Comparison of ENCODE assay signal across 11 cellular contexts in genomic region chr1:109806733-109807397, GRCh38. TPM values are rescaled to one million over a fixed set of nuclear protein-coding genes. Genes with fewer than 3 reads are reported as not detected.
DNase-seq lines count a peak whose midpoint lies in the region; ATAC-seq and TF ChIP-seq lines count a peak whose summit lies in the region.
"Had no signal": no experiment of that assay in that cellular context is flagged by ENCODE, and none has a peak within 500 bp of the region (broad histone marks: within the 10 kb centered on the region; RNA-seq: fewer than 3 reads in every experiment).

No MANE protein-coding gene starts in this region.

- no peak overlapping the region for H4K91ac ChIP-seq in trophoblast cell (ENCODE audit: low read depth, low read length)

- H3K4me1 Mint-ChIP-seq in T-helper 1 cell treated with Interleukin-12 subunit alpha and Interleukin-12 subunit beta and Interleukin-4 antibody, amounts not matched to agents 30 μg/mL and 1 μg/mL, for 36 hours (ENCODE audit: low read depth): peaks cover 49% of the 10 kb centered on the region
- peaks cover 43% of the 10 kb centered on the region for H3K4me1 Mint-ChIP-seq in HFFc6 (ENCODE audit: low read depth)

- no peak overlapping the region for H3K18ac ChIP-seq in trophoblast cell (ENCODE audit: low read length)

- no peak overlapping the region for H3K23ac ChIP-seq in trophoblast cell (ENCODE audit: low read length)

- H3K27ac ChIP-seq in coronary artery: no peak overlapping the region
- no peak overlapping the region for H3K27ac ChIP-seq in trophoblast cell (ENCODE audit: low read depth, low read length)
- H3K27ac ChIP-seq in substantia nigra (ENCODE audit: low read depth, low read length, poor library complexity, severe bottlenecking): no peak overlapping the region
- H3K27ac ChIP-seq: thyroid gland had no signal

- H3K79me2 ChIP-seq in trophoblast cell (ENCODE audit: control insufficient read depth, insufficient read depth, low read length, poor library complexity): no peaks in the 10 kb centered on the region

- peaks cover 2 to 8% of the 10 kb centered on the region in 2 experiments for H3K4me1 ChIP-seq in trophoblast cell (ENCODE audit: control insufficient read depth in 1 of 2, insufficient read depth in 2 of 2, low read length in 2 of 2)
- H3K4me1 ChIP-seq: thyroid gland had no signal

- DNase-seq in T-helper 1 cell (no peak), HFFc6 (no peak), coronary artery (ENCODE audit: low spot score) (peak; percentile 57), posterior vena cava (ENCODE audit: low spot score) (peak; percentile 66), trophoblast cell (no peak), substantia nigra (lab: John Stamatoyannopoulos, UW) (no peak)
- DNase-seq: activated naive CD8-positive, alpha-beta T cell treated with anti-CD3 and anti-CD28 coated beads, Interleukin-2, amount 50 U/mL, for 24 hours; thyroid gland had no signal

- no peak overlapping the region for H2AK5ac ChIP-seq in trophoblast cell (ENCODE audit: low read length)

- H2AFZ ChIP-seq in trophoblast cell (ENCODE audit: insufficient read depth, low read length, poor library complexity): no peak overlapping the region

- H3K4ac ChIP-seq in trophoblast cell (ENCODE audit: low read depth, low read length): no peak overlapping the region

- H3K4me3 ChIP-seq in coronary artery (no peak overlapping the region), trophoblast cell (ENCODE audit: low read depth, low read length) (no peak overlapping the region)
- H3K4me3 ChIP-seq: thyroid gland had no signal

- H3K27ac Mint-ChIP-seq in T-helper 1 cell treated with Interleukin-12 subunit alpha and Interleukin-12 subunit beta and Interleukin-4 antibody, amounts not matched to agents 30 μg/mL and 1 μg/mL, for 36 hours: peak overlapping the region; percentile 79
- no peak overlapping the region for H3K27ac Mint-ChIP-seq in HFFc6
- H3K27ac Mint-ChIP-seq: activated naive CD8-positive, alpha-beta T cell treated with anti-CD3 and anti-CD28 coated beads, Interleukin-2, amount 50 U/mL, for 24 hours had no signal

- no peak overlapping the region for H2BK12ac ChIP-seq in trophoblast cell (ENCODE audit: low read length)

- H3K79me1 ChIP-seq in trophoblast cell (ENCODE audit: low read length): no peaks in the 10 kb centered on the region

- no peak overlapping the region for H2BK120ac ChIP-seq in trophoblast cell (ENCODE audit: insufficient read depth, low read length, poor library complexity)

- H3K4me3 Mint-ChIP-seq in T-helper 1 cell treated with Interleukin-12 subunit alpha and Interleukin-12 subunit beta and Interleukin-4 antibody, amounts not matched to agents 30 μg/mL and 1 μg/mL, for 36 hours: no peak overlapping the region
- H3K4me3 Mint-ChIP-seq in HFFc6: no peak overlapping the region
- H3K4me3 Mint-ChIP-seq: activated naive CD8-positive, alpha-beta T cell treated with anti-CD3 and anti-CD28 coated beads, Interleukin-2, amount 50 U/mL, for 24 hours had no signal

- no peaks in the 10 kb centered on the region for H3K27me3 Mint-ChIP-seq in T-helper 1 cell treated with Interleukin-12 subunit alpha and Interleukin-12 subunit beta and Interleukin-4 antibody, amounts not matched to agents 30 μg/mL and 1 μg/mL, for 36 hours (ENCODE audit: low read depth)
- H3K27me3 Mint-ChIP-seq in HFFc6 (ENCODE audit: insufficient read depth): peaks cover 3% of the 10 kb centered on the region
- H3K27me3 Mint-ChIP-seq: activated naive CD8-positive, alpha-beta T cell treated with anti-CD3 and anti-CD28 coated beads, Interleukin-2, amount 50 U/mL, for 24 hours had no signal

- H3K36me3 Mint-ChIP-seq in T-helper 1 cell treated with Interleukin-12 subunit alpha and Interleukin-12 subunit beta and Interleukin-4 antibody, amounts not matched to agents 30 μg/mL and 1 μg/mL, for 36 hours (ENCODE audit: low read depth): no peaks in the 10 kb centered on the region
- no peaks in the 10 kb centered on the region for H3K36me3 Mint-ChIP-seq in HFFc6 (ENCODE audit: low read depth)

- intact Hi-C loops in posterior vena cava (cut with DNase I): no loop called here

- TF ChIP-seq CTCF in HFFc6 (IDR thresholded peaks at IDR 0.05) (peak; percentile 26; the same call in 1 of the 2 replicates), coronary artery (IDR thresholded peaks at IDR 0.05) (no peak)

- H3K4me2 ChIP-seq in trophoblast cell (ENCODE audit: low read length): no peak overlapping the region

- no peak overlapping the region for H4K12ac ChIP-seq in trophoblast cell (ENCODE audit: low read depth, low read length)

- no peak overlapping the region for H4K8ac ChIP-seq in trophoblast cell (ENCODE audit: low read depth, low read length)

- no peaks in the 10 kb centered on the region for H3K9me3 ChIP-seq in trophoblast cell (ENCODE audit: insufficient read depth, low read depth, low read length)
- H3K9me3 ChIP-seq: thyroid gland had no signal

- H3K27me3 ChIP-seq in trophoblast cell (ENCODE audit: insufficient read depth, low read length): no peaks in the 10 kb centered on the region
- H3K27me3 ChIP-seq: thyroid gland had no signal

- H3K14ac ChIP-seq in trophoblast cell (ENCODE audit: low read length): no peak overlapping the region

- H3K9me3 Mint-ChIP-seq in T-helper 1 cell treated with Interleukin-12 subunit alpha and Interleukin-12 subunit beta and Interleukin-4 antibody, amounts not matched to agents 30 μg/mL and 1 μg/mL, for 36 hours: no peaks in the 10 kb centered on the region
- H3K9me3 Mint-ChIP-seq in HFFc6: no peaks in the 10 kb centered on the region
- H3K9me3 Mint-ChIP-seq: activated naive CD8-positive, alpha-beta T cell treated with anti-CD3 and anti-CD28 coated beads, Interleukin-2, amount 50 U/mL, for 24 hours had no signal

- no CpG with 5 or more reads among the region's 6 CpGs for WGBS in trophoblast cell (ENCODE audit: extremely low coverage, insufficient coverage, insufficient read length)

- no peak for ATAC-seq in GM21447 (IDR thresholded peaks at IDR 0.05; ENCODE audit: unreplicated experiment)
- ATAC-seq: activated naive CD8-positive, alpha-beta T cell treated with anti-CD3 and anti-CD28 coated beads, Interleukin-2, amount 50 U/mL, for 24 hours had no signal

- no peaks in the 10 kb centered on the region for H3K36me3 ChIP-seq in trophoblast cell (ENCODE audit: control insufficient read depth in 1 of 2, insufficient read depth in 2 of 2, low read length in 2 of 2)
- H3K36me3 ChIP-seq: thyroid gland had no signal

- H2BK5ac ChIP-seq in trophoblast cell (ENCODE audit: low read depth, low read length, poor library complexity): no peak overlapping the region

- no peak overlapping the region for H3K9ac ChIP-seq in trophoblast cell (ENCODE audit: low read length)

RNA-seq across cellular contexts. Expression of gene EPS8L3, which starts 43.1 kb away (rescaled TPM):
- not detected for total RNA-seq in HFFc6 (2021; fragmentation: NEBNext Ultra II Directional; extraction: Animal tissue kit (Norgen Biotek cat#: 25700))
- not detected for total RNA-seq in posterior vena cava
- polyA plus RNA-seq in trophoblast cell (2013): not detected in 2 replicates
- total RNA-seq: fibroblast of lung, thyroid gland had no signal
- polyA plus RNA-seq: fibroblast of lung had no signal

Comparison
In these comparisons a context has a peak if more than half of its experiments do, and no peak if none do; other contexts are left out.
1. DNase-seq: peak in coronary artery (single experiment) and posterior vena cava (single experiment); none in T-helper 1 cell (0 of 5), HFFc6 (single experiment), trophoblast cell (0 of 2) and substantia nigra (0 of 49).